8 cellular contexts compared by ENCODE assay signal in the genomic region with DNA sequence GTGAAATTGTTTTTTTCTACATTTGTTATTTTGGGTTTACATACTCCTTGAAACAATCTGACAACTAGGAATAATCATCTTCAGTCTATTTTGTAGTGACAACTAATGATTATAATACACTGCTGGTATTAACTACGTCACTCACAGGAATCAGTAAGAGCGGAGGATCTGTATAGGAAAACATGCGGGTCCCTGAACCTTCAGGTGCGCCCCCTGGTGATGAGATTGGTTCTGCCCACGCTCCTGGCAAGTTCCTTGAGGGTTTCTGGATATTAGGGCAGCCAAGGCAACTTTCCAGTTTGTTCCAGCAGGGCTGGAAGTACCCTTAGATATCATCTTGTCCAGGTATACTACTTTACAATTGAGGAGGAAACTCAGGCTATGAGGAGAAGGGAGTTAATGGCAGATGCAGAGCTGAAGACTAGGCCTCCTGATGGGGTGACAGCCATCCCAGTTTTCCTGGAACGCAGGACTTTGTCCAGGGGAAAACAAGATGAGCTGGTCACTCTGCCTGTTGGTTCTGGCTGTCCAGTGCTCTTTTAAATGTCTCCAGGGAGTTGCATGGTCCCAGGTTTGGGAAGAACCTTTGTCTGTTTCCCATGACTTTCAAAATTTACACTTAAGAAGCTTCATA. TPM values are rescaled to one million over a fixed set of nuclear protein-coding genes. Genes with fewer than 3 reads are reported as not detected.
DNase-seq lines count a peak whose midpoint lies in the region; ATAC-seq, FAIRE-seq and TF ChIP-seq lines count a peak whose summit lies in the region.

No MANE protein-coding gene starts in this region.

- no peak for FAIRE-seq in bronchial epithelial cell (lab: Jason Lieb, UNC)

- H3K36me3 ChIP-seq in bronchial epithelial cell (ENCODE audit: control insufficient read depth, insufficient read depth, low read length), result no peaks in the 10 kb centered on the region

- peak; percentile 77 for DNase-seq in AG10803 (ENCODE audit: low read depth)
- peak; percentile 44 for DNase-seq in NCI-H226
- peak; percentile 41 for DNase-seq in activated CD4-positive, CD25-positive, alpha-beta regulatory T cell treated with anti-CD3 and anti-CD28 coated beads, Interleukin-2, amount 50 U/mL, for 16 hours (ENCODE audit: low read depth, low spot score)
- peak; percentile 71 for DNase-seq in bronchial epithelial cell (ENCODE audit: low read depth)
- peak; percentile 82 for DNase-seq in kidney glomerular epithelial cell (lab: John Stamatoyannopoulos, UW)
- DNase-seq in stimulated activated CD4-positive, alpha-beta T cell treated with anti-CD3 and anti-CD28 coated beads, Interleukin-4, amount 100 ng/mL, for 1 hour, result peak; percentile 74

- H3K4me3 ChIP-seq in AG10803 (ENCODE audit: low read length) (no peak overlapping the region), bronchial epithelial cell (ENCODE audit: low read depth, low read length) (no peak overlapping the region)

- ATAC-seq in GM21423 (IDR thresholded peaks at IDR 0.05; ENCODE audit: unreplicated experiment) (peak; percentile 56), HG03571 (IDR thresholded peaks at IDR 0.05; ENCODE audit: unreplicated experiment) (no peak)

- TF ChIP-seq CTCF in AG10803 (conservative IDR thresholded peaks at IDR 0.05; ENCODE audit: low read length), result peak; percentile 92
- TF ChIP-seq CTCF in bronchial epithelial cell (IDR thresholded peaks at IDR 0.05; ENCODE audit: insufficient read depth, low read length, severe bottlenecking), result peak; percentile 69

- H3K27me3 ChIP-seq in bronchial epithelial cell (ENCODE audit: control insufficient read depth, insufficient read depth, low read length), result no peaks in the 10 kb centered on the region

RNA-seq across cellular contexts. Expression of a gene that starts 15.0 kb away (rescaled TPM):
- total RNA-seq in bronchial epithelial cell, result not detected in 2 replicates

RNA-seq across cellular contexts. Expression of a gene that starts 36.0 kb away (rescaled TPM):
- total RNA-seq in bronchial epithelial cell, result 10.5 TPM in 2 replicates
